6 cellular contexts compared by ENCODE assay signal in the genomic region with DNA sequence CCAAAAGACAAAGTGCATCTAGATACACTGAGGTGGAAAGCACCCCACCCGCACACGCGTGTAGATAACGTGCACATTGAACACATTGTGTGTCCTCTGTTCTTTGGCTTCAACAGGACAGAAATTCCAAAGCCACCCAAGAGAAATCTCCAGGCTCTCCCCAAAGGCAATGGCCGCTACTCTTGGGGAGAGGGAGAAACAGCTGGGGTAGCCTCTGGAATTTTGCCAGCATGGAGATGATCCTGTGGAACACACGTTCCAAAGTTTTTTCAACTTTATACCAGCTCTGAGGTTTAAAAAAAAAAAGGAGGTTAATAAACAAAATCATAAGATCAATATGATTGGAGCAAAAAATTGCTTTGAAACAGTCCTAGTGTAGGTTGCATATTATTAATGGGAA.
"Had no signal": no experiment of that assay in that cellular context is flagged by ENCODE, and none has a peak within 500 bp of the region (broad histone marks: within the 10 kb centered on the region; RNA-seq: fewer than 3 reads in every experiment).

No MANE protein-coding gene starts in this region.

- H3K4me3 ChIP-seq: K562 had no signal

- DNase-seq: IMR-90, KBM-7, KG1 had no signal

- H3K27ac ChIP-seq: HL-60, KMS-11 had no signal
